In the genomic region with DNA sequence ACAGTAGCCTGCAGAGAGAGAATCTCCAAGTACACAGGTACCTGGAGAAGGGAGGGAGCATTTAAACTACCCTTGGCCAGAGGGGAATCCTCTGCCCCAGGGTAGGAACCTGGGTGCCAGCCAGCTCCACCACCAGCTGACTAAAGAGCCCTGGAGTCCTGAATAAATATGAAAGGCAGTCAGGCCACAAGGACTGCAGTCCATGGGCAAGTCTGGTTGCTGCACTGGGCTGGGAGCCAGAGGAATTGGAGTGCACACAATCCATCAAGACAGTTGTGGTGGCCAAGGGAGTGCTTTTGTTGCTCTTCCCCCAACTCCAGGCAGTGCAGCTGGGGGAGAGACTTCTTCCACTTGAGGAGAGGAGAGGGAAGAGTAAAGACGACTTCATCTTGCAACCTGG, we compare ENCODE assay signal across 9 cellular contexts.
DNase-seq lines count a peak whose midpoint lies in the region; ATAC-seq, FAIRE-seq and TF ChIP-seq lines count a peak whose summit lies in the region.
"Had no signal": no experiment of that assay in that cellular context is flagged by ENCODE, and none has a peak within 500 bp of the region (broad histone marks: within the 10 kb centered on the region; RNA-seq: fewer than 3 reads in every experiment).

No MANE protein-coding gene starts in this region.

- TF ChIP-seq CTCF in epithelial cell of esophagus (IDR thresholded peaks at IDR 0.05; ENCODE audit: insufficient read depth, low read depth, low read length, missing control alignments) (no peak), stomach (IDR thresholded peaks at IDR 0.05) (no peak)

- H3K9me3 ChIP-seq in stomach, result peaks cover 0 to 5% (median 0%) of the 10 kb centered on the region in 4 donors

- no peaks in the 10 kb centered on the region for H3K4me1 ChIP-seq in stomach
- H3K4me1 ChIP-seq: tibial nerve had no signal

- H3K27ac ChIP-seq in stomach, result no peak overlapping the region
- H3K27ac ChIP-seq: tibial nerve had no signal

- H3K36me3 ChIP-seq in stomach, result no peaks in the 10 kb centered on the region
- H3K36me3 ChIP-seq: tibial nerve had no signal

- TF ChIP-seq EP300 in stomach (IDR thresholded peaks at IDR 0.05), result no peak

- H3K27me3 ChIP-seq in stomach, result no peaks in the 10 kb centered on the region
- H3K27me3 ChIP-seq: tibial nerve had no signal

- WGBS in stomach, 5 donors, result 56 to 93% (median 80%) methylated on average over 1 of the region's 1 CpG

- no peak for TF ChIP-seq POLR2A in stomach (IDR thresholded peaks at IDR 0.05)

- H3K4me3 ChIP-seq in epithelial cell of esophagus (ENCODE audit: low read length), result no peak overlapping the region
- no peak overlapping the region for H3K4me3 ChIP-seq in stomach
- H3K4me3 ChIP-seq: tibial nerve had no signal

- FAIRE-seq in GM19239 (lab: Jason Lieb, UNC), result no peak

- DNase-seq in NCI-H2107 treated with DMSO at 0.1 percent for 48 hours (lab: John Stamatoyannopoulos, UW; ENCODE audit: unreplicated experiment), result peak; percentile 35
- no peak for DNase-seq in NCI-H2107 (lab: John Stamatoyannopoulos, UW)
- peak; percentile 10 for DNase-seq in NCI-H345 treated with DMSO at 0.1 percent for 48 hours (lab: John Stamatoyannopoulos, UW; ENCODE audit: unreplicated experiment)
- DNase-seq in epithelial cell of esophagus (ENCODE audit: low read depth), result peak; percentile 35
- DNase-seq in stomach, result peak; percentile 42
- DNase-seq in GM19239 (ENCODE audit: insufficient read length, low spot score), result no peak

- ATAC-seq in GM18909 (IDR thresholded peaks at IDR 0.05; ENCODE audit: poor library complexity, unreplicated experiment) (no peak), GM21360 (IDR thresholded peaks at IDR 0.05; ENCODE audit: unreplicated experiment) (no peak)

- intact Hi-C loops in stomach (cut with DNase I; ENCODE audit: low total_unique reads), result loop anchor here (10.0 kb wide), 1 partner anchor 797 kb away; no protein-coding TSS in a partner anchor

Comparison
In these comparisons a context has a peak if more than half of its experiments do, and no peak if none do; other contexts are left out.
1. DNase-seq: peak in NCI-H2107 treated with DMSO at 0.1 percent for 48 hours (single experiment), NCI-H345 treated with DMSO at 0.1 percent for 48 hours (single experiment), epithelial cell of esophagus (single experiment) and stomach (single experiment); none in NCI-H2107 (single experiment) and GM19239 (single experiment).